ENCODE assay signal across 21 cellular contexts in genomic region chr11:118147502-118147901, GRCh38. TPM values are rescaled to one million over a fixed set of nuclear protein-coding genes. Genes with fewer than 3 reads are reported as not detected.
A peak's percentile ranks its signal among the peaks of the same experiment; 100 is the strongest.
DNase-seq lines count a peak whose midpoint lies in the region; ATAC-seq and TF ChIP-seq lines count a peak whose summit lies in the region.
"Had no signal": no experiment of that assay in that cellular context is flagged by ENCODE, and none has a peak within 500 bp of the region (broad histone marks: within the 10 kb centered on the region; RNA-seq: fewer than 3 reads in every experiment).

No MANE protein-coding gene starts in this region.

- DNase-seq in left ventricle myocardium inferior, result no peak
- no peak for DNase-seq in cardiac septum (ENCODE audit: low spot score)
- no peak for DNase-seq in endothelial cell (ENCODE audit: low spot score)
- DNase-seq in stimulated activated CD4-positive, alpha-beta T cell treated with anti-CD3 and anti-CD28 coated beads, Interleukin-12 subunit alpha, Interleukin-12 subunit beta, amount 100 ng/mL, for 4 hours, result no peak
- DNase-seq: activated CD4-positive, alpha-beta T cell treated with anti-CD3 and anti-CD28 coated beads, Interleukin-2, amount 50 U/mL, for 4 hours; activated gamma-delta T cell; amygdala; CD4-positive, CD25-positive, alpha-beta regulatory T cell; NCI-H226; retina; T-cell; WERI-Rb-1 had no signal

- H3K27me3 Mint-ChIP-seq in endothelial cell (ENCODE audit: unreplicated experiment), result peaks cover 11% of the 10 kb centered on the region

- no peaks in the 10 kb centered on the region for H3K9me3 Mint-ChIP-seq in endothelial cell (ENCODE audit: unreplicated experiment)
- H3K9me3 Mint-ChIP-seq: central memory CD8-positive, alpha-beta T cell; T-cell had no signal

- H3K4me1 Mint-ChIP-seq in endothelial cell (ENCODE audit: unreplicated experiment), result peaks cover 17% of the 10 kb centered on the region
- H3K4me1 Mint-ChIP-seq: central memory CD8-positive, alpha-beta T cell had no signal

- H3K4me3 ChIP-seq in left ventricle myocardium inferior, result peak overlapping the region; percentile 75
- H3K4me3 ChIP-seq: suprapubic skin had no signal

- peaks cover 20% of the 10 kb centered on the region for H3K27me3 ChIP-seq in left ventricle myocardium inferior (ENCODE audit: low read depth)

- H3K9me3 ChIP-seq in left ventricle myocardium inferior (replicated peaks), result no peaks in the 10 kb centered on the region
- H3K9me3 ChIP-seq: suprapubic skin had no signal

- H3K36me3 ChIP-seq in left ventricle myocardium inferior, result no peaks in the 10 kb centered on the region
- H3K36me3 ChIP-seq: suprapubic skin, WERI-Rb-1 had no signal

- intact Hi-C loops in left ventricle myocardium inferior (cut with micrococcal nuclease), result no loop called here
- intact Hi-C loops in cardiac septum (cut with DNase I), result loop anchor here (5.0 kb wide), 1 partner anchor 215 kb away; no protein-coding TSS in a partner anchor

- H3K36me3 Mint-ChIP-seq in endothelial cell (ENCODE audit: low read depth, unreplicated experiment), result no peaks in the 10 kb centered on the region
- H3K36me3 Mint-ChIP-seq: CD4-positive, CD25-positive, alpha-beta regulatory T cell; T-cell had no signal

- no peak for ATAC-seq in HG03565 (IDR thresholded peaks at IDR 0.05; ENCODE audit: unreplicated experiment)
- no peak for ATAC-seq in HG03039 (IDR thresholded peaks at IDR 0.05; ENCODE audit: unreplicated experiment)
- no peak for ATAC-seq in HG02642 (IDR thresholded peaks at IDR 0.05; ENCODE audit: poor library complexity, unreplicated experiment)
- ATAC-seq: esophagus mucosa, left lobe of liver, T-cell had no signal

- H3K4me3 Mint-ChIP-seq in endothelial cell (ENCODE audit: unreplicated experiment), result peak overlapping the region; percentile 27
- H3K4me3 Mint-ChIP-seq: central memory CD8-positive, alpha-beta T cell had no signal

- TF ChIP-seq CTCF in left ventricle myocardium inferior (IDR thresholded peaks at IDR 0.05; ENCODE audit: borderline replicate concordance), result no peak
- TF ChIP-seq CTCF in endothelial cell (IDR thresholded peaks at IDR 0.05; ENCODE audit: unreplicated experiment), result no peak

- peak overlapping the region; percentile 71 for H3K27ac ChIP-seq in left ventricle myocardium inferior (replicated peaks)
- H3K27ac ChIP-seq: suprapubic skin, WERI-Rb-1 had no signal

- H3K27ac Mint-ChIP-seq in endothelial cell (ENCODE audit: unreplicated experiment), result peak overlapping the region; percentile 26
- H3K27ac Mint-ChIP-seq: T-cell had no signal

- H3K4me1 ChIP-seq in left ventricle myocardium inferior, result peaks cover 48% of the 10 kb centered on the region

TF ChIP-seq in PFSK-1, 5 proteins besides CTCF, POLR2A, EP300 and RAD21:
- TF ChIP-seq POLR2AphosphoS5 (IDR thresholded peaks at IDR 0.05; ENCODE audit: low read depth, low read length) (no peak), TAF1 (IDR thresholded peaks at IDR 0.05; ENCODE audit: borderline replicate concordance, insufficient read depth, low read length) (0 out of 2 replicates have a peak, but pooled peaks have one; percentile 26)

RNA-seq across cellular contexts. Expression of gene SCN4B, which starts 5.1 kb away (rescaled TPM):
- 12.9 TPM for total RNA-seq in left ventricle myocardium inferior
- total RNA-seq in cardiac septum, result 17.0 TPM
- 0.14 TPM for polyA plus RNA-seq in PFSK-1 (2012; ENCODE audit: insufficient read length, low read depth)
- total RNA-seq in endothelial cell (ENCODE audit: unreplicated experiment), result 3.1 TPM
- total RNA-seq: CD4-positive, CD25-positive, alpha-beta regulatory T cell had no signal
- polyA plus RNA-seq: CD4-positive, CD25-positive, alpha-beta regulatory T cell had no signal

RNA-seq across cellular contexts. Expression of gene SCN2B, which starts 28.9 kb away (rescaled TPM):
- total RNA-seq in left ventricle myocardium inferior (24.9 TPM), cardiac septum (20.0 TPM), endothelial cell (ENCODE audit: unreplicated experiment) (not detected)
- not detected for polyA plus RNA-seq in PFSK-1 (2012; ENCODE audit: insufficient read length, low read depth)
- total RNA-seq: CD4-positive, CD25-positive, alpha-beta regulatory T cell; left lobe of liver; mononuclear cell had no signal
- polyA plus RNA-seq: CD4-positive, CD25-positive, alpha-beta regulatory T cell had no signal

Comparison
In these comparisons a context has a peak if more than half of its experiments do, and no peak if none do; other contexts are left out.
1. RNA of gene SCN2B, which starts 28.9 kb away (total RNA-seq): 24.9 TPM in left ventricle myocardium inferior (single experiment) and 20.0 TPM in cardiac septum (single experiment); not detected in endothelial cell (single experiment); every median in the first group is over 10 times any median in the second.